Comparison of ENCODE assay signal across 21 cellular contexts in the genomic region with DNA sequence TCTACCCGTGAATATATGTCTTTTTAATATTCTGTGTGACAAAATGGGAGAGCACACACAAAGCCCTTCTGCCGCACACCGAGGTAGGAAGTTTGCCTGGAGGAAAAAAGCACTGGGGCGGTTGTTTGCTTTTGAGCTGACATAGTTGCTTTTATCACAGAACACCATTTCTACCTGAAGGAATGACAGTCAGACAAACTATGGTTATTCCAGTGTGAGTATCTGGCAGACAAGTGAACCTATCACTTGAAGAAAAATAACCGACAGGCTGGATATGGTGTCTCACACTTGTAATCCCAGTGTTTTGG.
DNase-seq lines count a peak whose midpoint lies in the region; ATAC-seq, FAIRE-seq and TF ChIP-seq lines count a peak whose summit lies in the region.
"Had no signal": no experiment of that assay in that cellular context is flagged by ENCODE, and none has a peak within 500 bp of the region (broad histone marks: within the 10 kb centered on the region; RNA-seq: fewer than 3 reads in every experiment).

No MANE protein-coding gene starts in this region.

- peaks cover 24% of the 10 kb centered on the region for H3K4me1 Mint-ChIP-seq in nephron progenitor cell

- H4K8ac ChIP-seq in IMR-90 (ENCODE audit: low read depth in 2 of 2, low read length in 2 of 2): 0 out of 4 replicates have a peak overlapping the region, but pooled peaks of 1 of the 2 experiments have one; percentile 19

- no peaks in the 10 kb centered on the region for H3K9me1 ChIP-seq in IMR-90 (ENCODE audit: insufficient read depth, low read length)

- ATAC-seq in IMR-90 (ENCODE audit: low read depth): no peak
- ATAC-seq: A549 had no signal

- H3K9me3 Mint-ChIP-seq in nephron progenitor cell: no peaks in the 10 kb centered on the region

- TF ChIP-seq CTCF in 22Rv1 (IDR thresholded peaks at IDR 0.05) (no peak), IMR-90 (conservative IDR thresholded peaks at IDR 0.05; ENCODE audit: low read depth, low read length) (no peak), bronchial epithelial cell (IDR thresholded peaks at IDR 0.05; ENCODE audit: insufficient read depth, low read length, severe bottlenecking) (no peak), nephron progenitor cell (IDR thresholded peaks at IDR 0.05) (no peak)

- no peaks in the 10 kb centered on the region for H3K27me3 ChIP-seq in IMR-90 (ENCODE audit: control insufficient read depth, insufficient read depth, low read length)
- H3K27me3 ChIP-seq in bronchial epithelial cell (ENCODE audit: control insufficient read depth, insufficient read depth, low read length): no peaks in the 10 kb centered on the region
- no peaks in the 10 kb centered on the region for H3K27me3 ChIP-seq in SJCRH30
- H3K27me3 ChIP-seq: SJSA1 had no signal

- H3K56ac ChIP-seq in IMR-90 (ENCODE audit: extremely low read depth, insufficient read depth, low read length): no peak overlapping the region

- no peak overlapping the region for H3K4me3 Mint-ChIP-seq in nephron progenitor cell

- dilution Hi-C loops in IMR-90 (cut with HindIII; ENCODE audit: low sequenced_read_pairs, unreplicated experiment): no loop called here

- in situ Hi-C loops in IMR-90 (cut with MboI; ENCODE audit: low sequenced_read_pairs): no loop called here

- H3K36me3 ChIP-seq in IMR-90 (ENCODE audit: control insufficient read depth, insufficient read depth, low read length): no peaks in the 10 kb centered on the region
- no peaks in the 10 kb centered on the region for H3K36me3 ChIP-seq in bronchial epithelial cell (ENCODE audit: control insufficient read depth, insufficient read depth, low read length)
- H3K36me3 ChIP-seq in SJCRH30: 0 out of 2 replicates have a peak, but pooled peaks cover 2% of the 10 kb centered on the region
- H3K36me3 ChIP-seq: SJSA1 had no signal

- H2AFZ ChIP-seq in IMR-90 (replicated peaks; ENCODE audit: low read length, poor library complexity): no peak overlapping the region

- no peak overlapping the region for H3K23ac ChIP-seq in IMR-90 (ENCODE audit: low read depth, low read length)

- H3K4me3 ChIP-seq in IMR-90 (ENCODE audit: insufficient read depth, low read depth, low read length) (no peak overlapping the region), bronchial epithelial cell (ENCODE audit: low read depth, low read length) (no peak overlapping the region), SJCRH30 (no peak overlapping the region)
- H3K4me3 ChIP-seq: A549, SJSA1 had no signal

- H3K36me3 Mint-ChIP-seq in nephron progenitor cell (ENCODE audit: low read depth): no peaks in the 10 kb centered on the region

- no peak for TF ChIP-seq POLR2A in IMR-90 (IDR thresholded peaks at IDR 0.05; ENCODE audit: low read depth, low read length)

- H4K5ac ChIP-seq in IMR-90 (ENCODE audit: low read depth, low read length): no peak overlapping the region

- no peak overlapping the region for H3K18ac ChIP-seq in IMR-90 (ENCODE audit: low read depth, low read length)

- DNase-seq in IMR-90 (no peak), bronchial epithelial cell (ENCODE audit: low read depth) (peak; percentile 16), nephron progenitor cell (no peak), SJCRH30 (no peak), COLO829 (ENCODE audit: low spot score) (no peak)
- DNase-seq in activated CD8-positive, alpha-beta memory T cell treated with anti-CD3 and anti-CD28 coated beads, Interleukin-2, amount 50 U/mL, for 48 hours: no peak
- DNase-seq in activated CD4-positive, alpha-beta T cell treated with anti-CD3 and anti-CD28 coated beads for 48 hours: no peak
- DNase-seq: Calu3; DMS53; HCEC 1CT; MV-4-11; NCI-H1417; NCI-H187 treated with DMSO at 0.1 percent for 48 hours; NCI-H2171; NCI-H446; NK-92 treated with Interleukin-12 subunit alpha and Interleukin-12 subunit beta, amount 100 ng/mL, for 24 hours had no signal

- no peak overlapping the region for H2BK5ac ChIP-seq in IMR-90 (ENCODE audit: low read depth, low read length, poor library complexity, severe bottlenecking)

- no peak overlapping the region for H2AK5ac ChIP-seq in IMR-90 (ENCODE audit: low read depth, low read length)

- no peak overlapping the region for H3K9ac ChIP-seq in IMR-90 (ENCODE audit: low read depth, low read length)

- intact Hi-C loops in IMR-90 (cut with micrococcal nuclease): no loop called here

- TF ChIP-seq RAD21 in IMR-90 (IDR thresholded peaks at IDR 0.05; ENCODE audit: low read length): no peak

- H3K4me1 ChIP-seq in IMR-90 (ENCODE audit: control insufficient read depth, insufficient read depth, low read length) (no peaks in the 10 kb centered on the region; the same call in 1 of the 2 replicates), SJCRH30 (peaks cover 7% of the 10 kb centered on the region)
- H3K4me1 ChIP-seq: A549, SJSA1 had no signal

- H3K27me3 Mint-ChIP-seq in nephron progenitor cell (ENCODE audit: low read depth, poor library complexity): no peaks in the 10 kb centered on the region

- no peak overlapping the region for H2BK20ac ChIP-seq in IMR-90 (ENCODE audit: low read depth, low read length)

- H2BK15ac ChIP-seq in IMR-90 (ENCODE audit: low read depth, low read length): no peak overlapping the region

- no peak overlapping the region for H4K91ac ChIP-seq in IMR-90 (ENCODE audit: insufficient read depth, low read depth, low read length)

- CTCF ChIA-PET in IMR-90 (lab: Yijun Ruan, JAX): no interaction called here

- peak overlapping the region; percentile 13; the same call in 1 of the 2 replicates for H3K4me2 ChIP-seq in IMR-90 (ENCODE audit: low read depth, low read length)
- H3K4me2 ChIP-seq: A549 had no signal

- peak overlapping the region; percentile 31; the same call in 1 of the 2 replicates for H3K27ac ChIP-seq in 22Rv1
- H3K27ac ChIP-seq in IMR-90 (ENCODE audit: insufficient read depth, low read length): no peak overlapping the region
- no peak overlapping the region for H3K27ac ChIP-seq in SJCRH30
- H3K27ac ChIP-seq: A549, C4-2B, HL-60, SJSA1 had no signal

- H2AK9ac ChIP-seq in IMR-90 (replicated peaks; ENCODE audit: low read depth, low read length, poor library complexity): no peak overlapping the region

- no TSS peak for BruUV-seq in IMR-90 (replicated peaks; lab: Mats Ljungman, UMichigan)

- peak overlapping the region; percentile 32 for H3K27ac Mint-ChIP-seq in nephron progenitor cell

- WGBS in IMR-90 (ENCODE audit: extremely low coverage in 2 of 2, insufficient read length in 1 of 2), 2 experiments: 67% methylated on average over 1 of the region's 5 CpGs; no CpG with 5 or more reads in 1 of the 2 experiments

- POLR2A ChIA-PET in IMR-90 (lab: Charles Lee; ENCODE audit: unreplicated experiment): interaction anchor here (0.5 kb wide), 1 partner anchor 29 kb away, joined by 3 read pairs; no protein-coding TSS in a partner anchor

- H2BK120ac ChIP-seq in IMR-90 (ENCODE audit: low read depth, low read length): no peak overlapping the region

- no peak overlapping the region for H3K4ac ChIP-seq in IMR-90 (ENCODE audit: low read depth, low read length)

- H3K9me3 ChIP-seq in IMR-90 (ENCODE audit: control insufficient read depth, insufficient read depth, low read length) (no peaks in the 10 kb centered on the region), SJCRH30 (replicated peaks) (no peaks in the 10 kb centered on the region)
- H3K9me3 ChIP-seq: A549, SJSA1 had no signal

- H3K14ac ChIP-seq in IMR-90 (replicated peaks; ENCODE audit: low read depth, low read length): no peak overlapping the region

- no peak for FAIRE-seq in bronchial epithelial cell (lab: Jason Lieb, UNC)
- FAIRE-seq: A549 had no signal

- H3K79me1 ChIP-seq in IMR-90 (ENCODE audit: low read depth in 1 of 2, low read length in 2 of 2): no peaks in the 10 kb centered on the region; a peak in 1 of 4 replicates

- no peaks in the 10 kb centered on the region for H4K20me1 ChIP-seq in IMR-90 (ENCODE audit: insufficient read depth, low read length)

TF ChIP-seq in IMR-90, 13 proteins besides CTCF, POLR2A, EP300 and RAD21:
- TF ChIP-seq SMC3 (IDR thresholded peaks at IDR 0.05; ENCODE audit: low read depth, low read length): no peak
- TF ChIP-seq ELK1 (IDR thresholded peaks at IDR 0.05; ENCODE audit: borderline replicate concordance, low read depth, low read length): no peak
- TF ChIP-seq RCOR1 (IDR thresholded peaks at IDR 0.05; ENCODE audit: insufficient replicate concordance, low read length): no peak
- TF ChIP-seq MAFK (IDR thresholded peaks at IDR 0.05; ENCODE audit: low read depth, low read length): no peak
- TF ChIP-seq MXI1 (IDR thresholded peaks at IDR 0.05; ENCODE audit: borderline replicate concordance, low read depth, low read length): no peak
- TF ChIP-seq CEBPB (IDR thresholded peaks at IDR 0.05; ENCODE audit: low read depth, low read length): no peak
- TF ChIP-seq BHLHE40 (IDR thresholded peaks at IDR 0.05; ENCODE audit: low read depth, low read length): no peak
- no peak for TF ChIP-seq CHD1 (IDR thresholded peaks at IDR 0.05; ENCODE audit: low read depth, low read length)
- TF ChIP-seq NFE2L2 (IDR thresholded peaks at IDR 0.05; ENCODE audit: low read depth, low read length): no peak
- no peak for TF ChIP-seq FOS (IDR thresholded peaks at IDR 0.05; ENCODE audit: low read depth, low read length)
- TF ChIP-seq, protein P1, sequence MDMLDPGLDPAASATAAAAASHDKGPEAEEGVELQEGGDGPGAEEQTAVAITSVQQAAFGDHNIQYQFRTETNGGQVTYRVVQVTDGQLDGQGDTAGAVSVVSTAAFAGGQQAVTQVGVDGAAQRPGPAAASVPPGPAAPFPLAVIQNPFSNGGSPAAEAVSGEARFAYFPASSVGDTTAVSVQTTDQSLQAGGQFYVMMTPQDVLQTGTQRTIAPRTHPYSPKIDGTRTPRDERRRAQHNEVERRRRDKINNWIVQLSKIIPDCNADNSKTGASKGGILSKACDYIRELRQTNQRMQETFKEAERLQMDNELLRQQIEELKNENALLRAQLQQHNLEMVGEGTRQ (IDR thresholded peaks at IDR 0.05; ENCODE audit: low read depth, low read length): no peak
- no peak for TF ChIP-seq MAZ (IDR thresholded peaks at IDR 0.05; ENCODE audit: borderline replicate concordance, low read depth, low read length)
- TF ChIP-seq RFX5 (IDR thresholded peaks at IDR 0.05; ENCODE audit: low read depth, low read length): no peak
